In genomic region chr17:4643676-4644075, GRCh38 we compare ENCODE assay signal across 26 cellular contexts. TPM values are rescaled to one million over a fixed set of nuclear protein-coding genes. Genes with fewer than 3 reads are reported as not detected.
"Had no signal": no experiment of that assay in that cellular context is flagged by ENCODE, and none has a peak within 500 bp of the region (broad histone marks: within the 10 kb centered on the region; RNA-seq: fewer than 3 reads in every experiment).

No MANE protein-coding gene starts in this region.

- H3K79me2 ChIP-seq: parathyroid adenoma had no signal

- H3K4me3 ChIP-seq: right lobe of liver, skin epidermis, stomach had no signal

- H3K4me1 ChIP-seq: parathyroid adenoma had no signal

- H3K27ac Mint-ChIP-seq: activated CD8-positive, alpha-beta T cell treated with anti-CD3 and anti-CD28 coated beads, Interleukin-2, amount 10 ng/mL, durations not matched to agents 7 days and 5 days; activated naive CD4-positive, alpha-beta T cell treated with anti-CD3 and anti-CD28 coated beads, Interleukin-2, amount 50 U/mL, for 24 hours; activated T-helper 1 cell treated with anti-CD3 and anti-CD28 coated beads, Interleukin-12 subunit alpha, Interleukin-12 subunit beta, Interleukin-2, Interleukin-4 antibody, amounts not matched to agents 30 ng/mL and 10 ng/mL and 1 ng/mL, durations not matched to agents 14 hours and 24 hours and 36 hours; memory B cell; nephron progenitor cell; stimulated activated effector memory CD8-positive, alpha-beta T cell treated with anti-CD3 and anti-CD28 coated beads, Interleukin-12 subunit alpha, Interleukin-12 subunit beta, amount 100 ng/mL, for 72 hours had no signal

- H3K27ac ChIP-seq: brain microvascular endothelial cell, parathyroid adenoma, right lobe of liver, skin epidermis, stomach, WERI-Rb-1 had no signal

- H3K9me3 ChIP-seq: right lobe of liver, stomach had no signal

- H3K36me3 ChIP-seq: brain microvascular endothelial cell, right lobe of liver, stomach, WERI-Rb-1 had no signal

- DNase-seq: activated CD4-positive, alpha-beta T cell treated with anti-CD3 and anti-CD28 coated beads, Interleukin-2, amount 50 U/mL, for 1 hour; activated CD4-positive, CD25-positive, alpha-beta regulatory T cell treated with anti-CD3 and anti-CD28 coated beads, Interleukin-2, amount 50 U/mL, for 72 hours; activated CD8-positive, alpha-beta T cell treated with anti-CD3 and anti-CD28 coated beads, Interleukin-2, amount 10 ng/mL, durations not matched to agents 7 days and 5 days; activated gamma-delta T cell; aorta; brain microvascular endothelial cell; central memory CD4-positive, alpha-beta T cell; effector memory CD4-positive, alpha-beta T cell; hippocampal formation; nephron progenitor cell; stimulated activated CD4-positive, alpha-beta T cell treated with anti-CD3 and anti-CD28 coated beads, Interleukin-2, amount 100 ng/mL, for 24 hours; stomach; T-helper 1 cell; trophoblast cell; WERI-Rb-1 had no signal

- H2AFZ ChIP-seq: parathyroid adenoma had no signal

- H3K36me3 Mint-ChIP-seq: activated naive CD4-positive, alpha-beta T cell treated with anti-CD3 and anti-CD28 coated beads, Interleukin-2, amount 50 U/mL, for 24 hours; memory B cell; stimulated activated effector memory CD8-positive, alpha-beta T cell treated with anti-CD3 and anti-CD28 coated beads, Interleukin-12 subunit alpha, Interleukin-12 subunit beta, amount 100 ng/mL, for 72 hours had no signal

- H3K9me3 Mint-ChIP-seq: activated naive CD4-positive, alpha-beta T cell treated with anti-CD3 and anti-CD28 coated beads, Interleukin-2, amount 50 U/mL, for 24 hours; activated T-helper 1 cell treated with anti-CD3 and anti-CD28 coated beads, Interleukin-12 subunit alpha, Interleukin-12 subunit beta, Interleukin-2, Interleukin-4 antibody, amounts not matched to agents 30 ng/mL and 10 ng/mL and 1 ng/mL, durations not matched to agents 14 hours and 24 hours and 36 hours; memory B cell; stimulated activated effector memory CD8-positive, alpha-beta T cell treated with anti-CD3 and anti-CD28 coated beads, Interleukin-12 subunit alpha, Interleukin-12 subunit beta, amount 100 ng/mL, for 72 hours had no signal

- H3K27me3 ChIP-seq: right lobe of liver had no signal

- FAIRE-seq: frontal cortex, TTC549 had no signal

- ATAC-seq: activated CD8-positive, alpha-beta T cell treated with anti-CD3 and anti-CD28 coated beads, Interleukin-2, amount 10 ng/mL, durations not matched to agents 7 days and 5 days; esophagus mucosa; stimulated activated effector memory CD8-positive, alpha-beta T cell treated with anti-CD3 and anti-CD28 coated beads, Interleukin-12 subunit alpha, Interleukin-12 subunit beta, amount 100 ng/mL, for 72 hours had no signal

- H3K9ac ChIP-seq: parathyroid adenoma had no signal

- H3K4me3 Mint-ChIP-seq: activated CD8-positive, alpha-beta T cell treated with anti-CD3 and anti-CD28 coated beads, Interleukin-2, amount 10 ng/mL, durations not matched to agents 7 days and 5 days; activated naive CD4-positive, alpha-beta T cell treated with anti-CD3 and anti-CD28 coated beads, Interleukin-2, amount 50 U/mL, for 24 hours; activated T-helper 1 cell treated with anti-CD3 and anti-CD28 coated beads, Interleukin-12 subunit alpha, Interleukin-12 subunit beta, Interleukin-2, Interleukin-4 antibody, amounts not matched to agents 30 ng/mL and 10 ng/mL and 1 ng/mL, durations not matched to agents 14 hours and 24 hours and 36 hours; memory B cell; nephron progenitor cell; stimulated activated effector memory CD8-positive, alpha-beta T cell treated with anti-CD3 and anti-CD28 coated beads, Interleukin-12 subunit alpha, Interleukin-12 subunit beta, amount 100 ng/mL, for 72 hours had no signal

RNA-seq across cellular contexts. Expression of gene ALOX15, which starts 2.2 kb away (rescaled TPM):
- total RNA-seq: activated CD8-positive, alpha-beta T cell treated with anti-CD3 and anti-CD28 coated beads, Interleukin-2, amount 10 ng/mL, durations not matched to agents 7 days and 5 days; activated T-helper 1 cell treated with anti-CD3 and anti-CD28 coated beads, Interleukin-12 subunit alpha, Interleukin-12 subunit beta, Interleukin-2, Interleukin-4 antibody, amounts not matched to agents 30 ng/mL and 10 ng/mL and 1 ng/mL, durations not matched to agents 14 hours and 24 hours and 36 hours; aorta; dermis microvascular lymphatic vessel endothelial cell; frontal cortex had no signal
- polyA plus RNA-seq: aorta had no signal

RNA-seq across cellular contexts. Expression of gene SMTNL2, which starts 59.3 kb away (rescaled TPM):
- total RNA-seq: activated CD8-positive, alpha-beta T cell treated with anti-CD3 and anti-CD28 coated beads, Interleukin-2, amount 10 ng/mL, durations not matched to agents 7 days and 5 days; activated T-helper 1 cell treated with anti-CD3 and anti-CD28 coated beads, Interleukin-12 subunit alpha, Interleukin-12 subunit beta, Interleukin-2, Interleukin-4 antibody, amounts not matched to agents 30 ng/mL and 10 ng/mL and 1 ng/mL, durations not matched to agents 14 hours and 24 hours and 36 hours; dermis microvascular lymphatic vessel endothelial cell had no signal
- polyA plus RNA-seq: aorta had no signal
